ENCODE assay signal across 17 cellular contexts in the genomic region with DNA sequence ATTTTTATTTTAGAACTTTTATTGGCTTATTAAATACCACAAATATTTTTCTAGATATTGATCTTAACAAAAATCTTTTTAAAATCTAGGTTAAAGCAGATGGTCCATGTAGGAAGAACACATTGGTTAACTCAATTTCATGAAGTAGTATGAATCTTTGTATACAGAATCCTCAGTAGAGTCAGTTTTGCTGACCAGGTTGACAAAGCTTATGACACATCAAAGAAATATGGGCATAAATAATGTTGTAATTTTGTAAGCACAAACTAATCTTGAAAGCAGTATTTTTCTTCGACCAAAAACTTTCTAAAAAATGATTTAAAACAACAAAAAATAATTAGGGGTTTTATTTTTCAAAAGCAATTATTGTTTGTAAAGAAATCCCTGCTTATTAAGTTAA.
DNase-seq lines count a peak whose midpoint lies in the region; FAIRE-seq and TF ChIP-seq lines count a peak whose summit lies in the region.
"Had no signal": no experiment of that assay in that cellular context is flagged by ENCODE, and none has a peak within 500 bp of the region (broad histone marks: within the 10 kb centered on the region; RNA-seq: fewer than 3 reads in every experiment).

No MANE protein-coding gene starts in this region.

- no peaks in the 10 kb centered on the region for H3K27me3 ChIP-seq in bronchial epithelial cell (ENCODE audit: control insufficient read depth, insufficient read depth, low read length)
- H3K27me3 ChIP-seq: BLaER1 had no signal

- peak; percentile 19 for DNase-seq in HCEC 1CT
- DNase-seq in RKO (ENCODE audit: low spot score): peak; percentile 45
- peak; percentile 7 for DNase-seq in bronchial epithelial cell (ENCODE audit: low read depth)
- no peak for DNase-seq in cerebellar cortex (ENCODE audit: low spot score)
- no peak for DNase-seq in NCI-H2107 treated with DMSO at 0.1 percent for 48 hours (lab: John Stamatoyannopoulos, UW; ENCODE audit: unreplicated experiment)
- DNase-seq in NCI-H345 treated with DMSO at 0.1 percent for 48 hours (lab: John Stamatoyannopoulos, UW; ENCODE audit: unreplicated experiment): no peak
- DNase-seq: Caco-2; CD4-positive, CD25-positive, alpha-beta regulatory T cell; CD8-positive, alpha-beta T cell; DMS153; DMS79; EL; GF-D8; H9 had no signal

- no peak overlapping the region for H3K4me3 ChIP-seq in bronchial epithelial cell (ENCODE audit: low read depth, low read length)
- H3K4me3 ChIP-seq: BLaER1, GM23338 had no signal

- H3K36me3 ChIP-seq in bronchial epithelial cell (ENCODE audit: control insufficient read depth, insufficient read depth, low read length): no peaks in the 10 kb centered on the region
- H3K36me3 ChIP-seq: BLaER1 had no signal

- TF ChIP-seq CTCF in bronchial epithelial cell (IDR thresholded peaks at IDR 0.05; ENCODE audit: insufficient read depth, low read length, severe bottlenecking): no peak

- FAIRE-seq in bronchial epithelial cell (lab: Jason Lieb, UNC): no peak
- FAIRE-seq: GM12891 had no signal

Comparison
In these comparisons a context has a peak if more than half of its experiments do, and no peak if none do; other contexts are left out.
1. DNase-seq: peak in HCEC 1CT (single experiment), RKO (single experiment) and bronchial epithelial cell (single experiment); none in cerebellar cortex (single experiment), NCI-H2107 treated with DMSO at 0.1 percent for 48 hours (single experiment) and NCI-H345 treated with DMSO at 0.1 percent for 48 hours (single experiment).